ENCODE assay signal across 18 cellular contexts in genomic region chr1:71295340-71295739, GRCh38.
"Had no signal": no experiment of that assay in that cellular context is flagged by ENCODE, and none has a peak within 500 bp of the region (broad histone marks: within the 10 kb centered on the region; RNA-seq: fewer than 3 reads in every experiment).

No MANE protein-coding gene starts in this region.

- H3K36me3 ChIP-seq: cardiac muscle cell, ovary, sigmoid colon, tibial nerve had no signal

- H3K27ac ChIP-seq: cardiac muscle cell, ovary, sigmoid colon, tibial nerve had no signal

- H3K4me1 ChIP-seq: sigmoid colon had no signal

- H3K27me3 ChIP-seq: cardiac muscle cell, ovary, sigmoid colon, tibial nerve had no signal

- ATAC-seq: activated naive CD8-positive, alpha-beta T cell treated with anti-CD3 and anti-CD28 coated beads, Interleukin-2, amount 50 U/mL, for 24 hours had no signal

- DNase-seq: activated CD4-positive, alpha-beta T cell treated with anti-CD3 and anti-CD28 coated beads for 4 hours; activated CD4-positive, alpha-beta T cell treated with anti-CD3 and anti-CD28 coated beads, Interleukin-2, amount 50 U/mL, for 4 hours; activated CD8-positive, alpha-beta memory T cell treated with anti-CD3 and anti-CD28 coated beads, Interleukin-2, amount 50 U/mL, for 48 hours; activated gamma-delta T cell; activated naive CD4-positive, alpha-beta T cell treated with anti-CD3 and anti-CD28 coated beads, Interleukin-2, amount 10 ng/mL, durations not matched to agents 7 days and 5 days; activated naive CD8-positive, alpha-beta T cell treated with anti-CD3 and anti-CD28 coated beads, Interleukin-2, amount 50 U/mL, for 24 hours; activated T-cell treated with anti-CD3 and anti-CD28 coated beads, Interleukin-2, amount 50 U/mL, for 24 hours; cortex of kidney; foreskin melanocyte; left cardiac atrium; mammary epithelial cell; ovary; sigmoid colon; small intestine; stimulated activated CD4-positive, alpha-beta T cell treated with anti-CD3 and anti-CD28 coated beads, Interleukin-1b, Interleukin-23, amount 100 ng/mL, for 48 hours; stimulated activated naive CD4-positive, alpha-beta T cell had no signal

- H3K4me3 ChIP-seq: cardiac muscle cell, ovary, sigmoid colon, tibial nerve had no signal

- H3K9me3 ChIP-seq: ovary, sigmoid colon, tibial nerve had no signal
